1 cellular context compared by ENCODE assay signal in genomic region chr22:20243545-20244249, GRCh38.
TF ChIP-seq lines count a peak whose summit lies in the region.

No MANE protein-coding gene starts in this region.

TF ChIP-seq in K562, 482 proteins besides CTCF, POLR2A, EP300 and RAD21 (continued from another document and continues in another):
- TF ChIP-seq ZNF395 (CRISPR knock-in tag; IDR thresholded peaks at IDR 0.05) = peak; percentile 42; the same call in 1 of the 2 replicates
- peak; percentile 16 to 42; a peak in 2 of 4 replicates for TF ChIP-seq UBTF (IDR thresholded peaks at IDR 0.05; ENCODE audit: borderline replicate concordance in 1 of 2, low read depth in 2 of 2, low read length in 2 of 2)
- peak; percentile 42; the same call in 1 of the 2 replicates for TF ChIP-seq SPI1 (IDR thresholded peaks at IDR 0.05; ENCODE audit: borderline replicate concordance, low read depth, low read length)
- TF ChIP-seq SIN3B (IDR thresholded peaks at IDR 0.05; ENCODE audit: low read depth) = no peak
- TF ChIP-seq THRB (CRISPR knock-in tag; conservative IDR thresholded peaks at IDR 0.05) = peak; percentile 77
- TF ChIP-seq MAZ (CRISPR knock-in tag; conservative IDR thresholded peaks at IDR 0.05 in 1 of 2, IDR thresholded peaks at IDR 0.05 in 1 of 2) = peak; percentile 34 to 71; a peak in 3 of 4 replicates
- TF ChIP-seq HES1 (IDR thresholded peaks at IDR 0.05; ENCODE audit: low read depth) = no peak
- TF ChIP-seq POLR2G (IDR thresholded peaks at IDR 0.05; ENCODE audit: low read depth, low read length) = 0 out of 2 replicates have a peak, but pooled peaks have one; percentile 17
- 0 out of 2 replicates have a peak, but pooled peaks have one; percentile 4 for TF ChIP-seq ZNF764 (CRISPR knock-in tag; IDR thresholded peaks at IDR 0.05; ENCODE audit: low read depth)
- TF ChIP-seq ZNF668 (CRISPR knock-in tag; IDR thresholded peaks at IDR 0.05) = no peak
- TF ChIP-seq TAF1 (IDR thresholded peaks at IDR 0.05; ENCODE audit: control insufficient read depth, extremely low read depth, insufficient read depth, low read length, severe bottlenecking) = no peak
- peak in 1 of 2 experiments; percentile 38; a peak in 1 of 4 replicates for TF ChIP-seq RCOR1 (IDR thresholded peaks at IDR 0.05; ENCODE audit: borderline replicate concordance in 1 of 2, low read depth in 2 of 2, low read length in 2 of 2)
- TF ChIP-seq ZBTB17 (CRISPR knock-in tag; IDR thresholded peaks at IDR 0.05) = peak; percentile 52; the same call in 1 of the 2 replicates
- no peak for TF ChIP-seq CCNT2 (IDR thresholded peaks at IDR 0.05; ENCODE audit: borderline replicate concordance, extremely low read depth, insufficient read length, low read depth, low read length)
- peak; percentile 42; the same call in 1 of the 2 replicates for TF ChIP-seq PHF8 (IDR thresholded peaks at IDR 0.05; ENCODE audit: borderline replicate concordance, low read length)
- TF ChIP-seq SMAD3 (CRISPR knock-in tag; conservative IDR thresholded peaks at IDR 0.05) = 0 out of 2 replicates have a peak, but pooled peaks have one; percentile 6
- 0 out of 2 replicates have a peak, but pooled peaks have one; percentile 10 for TF ChIP-seq JUND (IDR thresholded peaks at IDR 0.05; ENCODE audit: borderline replicate concordance, low read depth, low read length)
- TF ChIP-seq JUND (tag; IDR thresholded peaks at IDR 0.05; ENCODE audit: borderline replicate concordance, low read depth, low read length) = no peak
- TF ChIP-seq MTF1 (CRISPR knock-in tag; IDR thresholded peaks at IDR 0.05; ENCODE audit: borderline replicate concordance) = no peak
- TF ChIP-seq BCL6 (CRISPR knock-in tag; IDR thresholded peaks at IDR 0.05) = no peak
- peak; percentile 32 for TF ChIP-seq RBBP5 (IDR thresholded peaks at IDR 0.05; ENCODE audit: borderline replicate concordance, insufficient read depth, low read length, poor library complexity, severe bottlenecking)
- TF ChIP-seq TFAP4 (CRISPR knock-in tag; IDR thresholded peaks at IDR 0.05; ENCODE audit: borderline replicate concordance) = no peak
- TF ChIP-seq TBL1XR1 (IDR thresholded peaks at IDR 0.05; ENCODE audit: low read length in 2 of 2) = 0 out of 4 replicates have a peak, but pooled peaks of 1 of the 2 experiments have one; percentile 58
- TF ChIP-seq TSC22D4 (tag; IDR thresholded peaks at IDR 0.05) = no peak
- TF ChIP-seq VEZF1 (CRISPR knock-in tag; IDR thresholded peaks at IDR 0.05) = peak; percentile 61
- no peak for TF ChIP-seq USF1 (CRISPR knock-in tag; IDR thresholded peaks at IDR 0.05)
- TF ChIP-seq PRDM10 (IDR thresholded peaks at IDR 0.05; ENCODE audit: partially characterized antibody) = peak; percentile 20
- TF ChIP-seq ZNF449 (CRISPR knock-in tag; IDR thresholded peaks at IDR 0.05) = no peak
- TF ChIP-seq CCAR2 (IDR thresholded peaks at IDR 0.05; ENCODE audit: low read depth, low read length) = no peak
- no peak for TF ChIP-seq HINFP (tag; conservative IDR thresholded peaks at IDR 0.05; ENCODE audit: low read depth)
- no peak for TF ChIP-seq ZNF253 (CRISPR knock-in tag; conservative IDR thresholded peaks at IDR 0.05)
- peak in 1 of 3 experiments; percentile 8 for TF ChIP-seq YY1 (IDR thresholded peaks at IDR 0.05; ENCODE audit: borderline replicate concordance in 1 of 3, control insufficient read depth in 1 of 3, extremely low read depth in 1 of 3, insufficient read depth in 3 of 3, insufficient read length in 1 of 3, insufficient replicate concordance in 2 of 3, low read depth in 1 of 3, low read length in 2 of 3)
- TF ChIP-seq ZSCAN32 (CRISPR knock-in tag; IDR thresholded peaks at IDR 0.05) = no peak
- TF ChIP-seq TEAD1 (CRISPR knock-in tag; IDR thresholded peaks at IDR 0.05) = no peak
- no peak for TF ChIP-seq ZNF175 (CRISPR knock-in tag; IDR thresholded peaks at IDR 0.05; ENCODE audit: low read depth)
- no peak for TF ChIP-seq ZNF507 (tag; conservative IDR thresholded peaks at IDR 0.05)
- no peak for TF ChIP-seq ZNF436 (CRISPR knock-in tag; IDR thresholded peaks at IDR 0.05)
- TF ChIP-seq KHSRP (IDR thresholded peaks at IDR 0.05) = no peak
- peak in 1 of 2 experiments; percentile 22 for TF ChIP-seq E2F6 (IDR thresholded peaks at IDR 0.05; ENCODE audit: borderline replicate concordance in 1 of 2, extremely low read depth in 1 of 2, insufficient read depth in 1 of 2, insufficient read length in 1 of 2, low read depth in 1 of 2, low read length in 1 of 2, poor library complexity in 1 of 2, severe bottlenecking in 1 of 2)
